In genomic region chr6:17673543-17674254, GRCh38 we compare ENCODE assay signal across 19 cellular contexts. TPM values are rescaled to one million over a fixed set of nuclear protein-coding genes. Genes with fewer than 3 reads are reported as not detected.
DNase-seq lines count a peak whose midpoint lies in the region; ATAC-seq lines count a peak whose summit lies in the region.
"Had no signal": no experiment of that assay in that cellular context is flagged by ENCODE, and none has a peak within 500 bp of the region (broad histone marks: within the 10 kb centered on the region; RNA-seq: fewer than 3 reads in every experiment).

No MANE protein-coding gene starts in this region.

- DNase-seq in activated T-cell treated with anti-CD3 and anti-CD28 coated beads, Interleukin-2, amount 50 U/mL, for 72 hours = peak; percentile 14 to 28
- DNase-seq in activated T-cell treated with anti-CD3 and anti-CD28 coated beads, Interleukin-2, amount 50 U/mL, for 48 hours = no peak
- DNase-seq in activated T-helper 2 cell treated with anti-CD3 and anti-CD28 coated beads, Interferon-gamma antibody, Interleukin-2, Interleukin-4, amounts not matched to agents 10 μg/mL and 5 μg/mL and 100 μg/mL, durations not matched to agents 14 hours and 24 hours and 36 hours (ENCODE audit: low spot score) = no peak
- no peak for DNase-seq in stimulated activated naive B cell treated with anti-CD40 and anti-IgM and Interleukin-4, amounts not matched to agents 10 μg/mL and 1 μg/mL and 100 μg/mL, for 72 hours
- no peak for DNase-seq in GM23248
- no peak for DNase-seq in H7
- DNase-seq: activated CD4-positive, alpha-beta T cell treated with anti-CD3 and anti-CD28 coated beads, Interleukin-2, amount 50 U/mL, for 48 hours; activated naive CD4-positive, alpha-beta T cell treated with anti-CD3 and anti-CD28 coated beads for 36 hours; brain microvascular endothelial cell; dorsolateral prefrontal cortex; NCI-H1436; NCI-H345; SIG-M5; small intestine; stimulated activated naive CD4-positive, alpha-beta T cell treated with Interleukin-2 at 50 U/mL for 16 hours had no signal

- H3K27ac ChIP-seq in GM23248 = no peak overlapping the region
- H3K27ac ChIP-seq: brain microvascular endothelial cell, dorsolateral prefrontal cortex, parathyroid adenoma had no signal

- no peaks in the 10 kb centered on the region for H4K20me1 ChIP-seq in GM23248 (ENCODE audit: insufficient read depth)

- H2AFZ ChIP-seq in GM23248 = no peak overlapping the region
- H2AFZ ChIP-seq: parathyroid adenoma had no signal

- 96 to 97% methylated on average over 4 of the region's 4 CpGs for WGBS in GM23248 (ENCODE audit: low coverage in 1 of 2, low lambda C conversion rate in 2 of 2, missing lambda C conversion rate in 2 of 2), 2 experiments

- peak; percentile 87 to 89 for ATAC-seq in activated T-cell treated with anti-CD3 and anti-CD28 coated beads, Interleukin-2, amount 50 U/mL, for 72 hours (replicated peaks in 1 of 2)
- ATAC-seq in HG03175 (IDR thresholded peaks at IDR 0.05; ENCODE audit: unreplicated experiment) = peak; percentile 62
- ATAC-seq in stimulated activated naive B cell treated with anti-CD40 and anti-IgM and Interleukin-4, amounts not matched to agents 10 μg/mL and 1 μg/mL and 100 μg/mL, for 72 hours (replicated peaks) = peak; percentile 45 to 58
- ATAC-seq in HG02623 (IDR thresholded peaks at IDR 0.05; ENCODE audit: unreplicated experiment) = no peak
- ATAC-seq: left lobe of liver had no signal

- no peaks in the 10 kb centered on the region for H3K4me1 ChIP-seq in GM23248 (ENCODE audit: insufficient read depth)
- H3K4me1 ChIP-seq: parathyroid adenoma had no signal

- peak overlapping the region in 1 of 2 donors; percentile 9 for H3K4me3 Mint-ChIP-seq in activated T-cell treated with anti-CD3 and anti-CD28 coated beads, Interleukin-2, amount 50 U/mL, for 72 hours
- no peak overlapping the region for H3K4me3 Mint-ChIP-seq in activated T-helper 2 cell treated with anti-CD3 and anti-CD28 coated beads, Interferon-gamma antibody, Interleukin-2, Interleukin-4, amounts not matched to agents 10 μg/mL and 5 μg/mL and 100 μg/mL, durations not matched to agents 14 hours and 24 hours and 36 hours (ENCODE audit: low read depth)
- H3K4me3 Mint-ChIP-seq in stimulated activated naive B cell treated with anti-CD40 and anti-IgM and Interleukin-4, amounts not matched to agents 10 μg/mL and 1 μg/mL and 100 μg/mL, for 72 hours = no peak overlapping the region
- H3K4me3 Mint-ChIP-seq: activated naive CD4-positive, alpha-beta T cell treated with anti-CD3 and anti-CD28 coated beads for 36 hours had no signal

- peaks cover 38% of the 10 kb centered on the region for H3K4me1 Mint-ChIP-seq in activated T-cell treated with anti-CD3 and anti-CD28 coated beads, Interleukin-2, amount 50 U/mL, for 72 hours (ENCODE audit: low read depth)
- peaks cover 35% of the 10 kb centered on the region for H3K4me1 Mint-ChIP-seq in activated T-helper 2 cell treated with anti-CD3 and anti-CD28 coated beads, Interferon-gamma antibody, Interleukin-2, Interleukin-4, amounts not matched to agents 10 μg/mL and 5 μg/mL and 100 μg/mL, durations not matched to agents 14 hours and 24 hours and 36 hours (ENCODE audit: low read depth)
- H3K4me1 Mint-ChIP-seq in stimulated activated naive B cell treated with anti-CD40 and anti-IgM and Interleukin-4, amounts not matched to agents 10 μg/mL and 1 μg/mL and 100 μg/mL, for 72 hours = peaks cover 11 to 20% of the 10 kb centered on the region in 2 donors

- no peak overlapping the region for H3K4me2 ChIP-seq in GM23248 (ENCODE audit: unreplicated experiment)

- no peaks in the 10 kb centered on the region for H3K9me2 ChIP-seq in GM23248 (ENCODE audit: insufficient read depth)

- intact Hi-C loops in activated T-helper 2 cell treated with anti-CD3 and anti-CD28 coated beads, Interferon-gamma antibody, Interleukin-2, Interleukin-4, amounts not matched to agents 10 μg/mL and 5 μg/mL and 100 μg/mL, durations not matched to agents 14 hours and 24 hours and 36 hours (cut with micrococcal nuclease) = loop anchor here (1.0 to 2.0 kb wide), 2 partner anchors 29 to 41 kb away; no protein-coding TSS in a partner anchor

- peaks cover 4 to 46% of the 10 kb centered on the region in 2 donors for H3K36me3 Mint-ChIP-seq in activated T-cell treated with anti-CD3 and anti-CD28 coated beads, Interleukin-2, amount 50 U/mL, for 72 hours (ENCODE audit: insufficient read depth in 2 of 2)
- peaks cover 68% of the 10 kb centered on the region for H3K36me3 Mint-ChIP-seq in activated T-helper 2 cell treated with anti-CD3 and anti-CD28 coated beads, Interferon-gamma antibody, Interleukin-2, Interleukin-4, amounts not matched to agents 10 μg/mL and 5 μg/mL and 100 μg/mL, durations not matched to agents 14 hours and 24 hours and 36 hours (ENCODE audit: low read depth)
- peaks cover 29 to 53% of the 10 kb centered on the region in 2 donors for H3K36me3 Mint-ChIP-seq in stimulated activated naive B cell treated with anti-CD40 and anti-IgM and Interleukin-4, amounts not matched to agents 10 μg/mL and 1 μg/mL and 100 μg/mL, for 72 hours

- H3K27me3 Mint-ChIP-seq in activated T-cell treated with anti-CD3 and anti-CD28 coated beads, Interleukin-2, amount 50 U/mL, for 72 hours (ENCODE audit: low read depth) = no peaks in the 10 kb centered on the region
- H3K27me3 Mint-ChIP-seq in activated T-helper 2 cell treated with anti-CD3 and anti-CD28 coated beads, Interferon-gamma antibody, Interleukin-2, Interleukin-4, amounts not matched to agents 10 μg/mL and 5 μg/mL and 100 μg/mL, durations not matched to agents 14 hours and 24 hours and 36 hours (ENCODE audit: low read depth) = no peaks in the 10 kb centered on the region
- H3K27me3 Mint-ChIP-seq in stimulated activated naive B cell treated with anti-CD40 and anti-IgM and Interleukin-4, amounts not matched to agents 10 μg/mL and 1 μg/mL and 100 μg/mL, for 72 hours = no peaks in the 10 kb centered on the region

- H3K4me3 ChIP-seq in GM23248 (no peak overlapping the region), H7 (ENCODE audit: insufficient read depth, low read depth, low read length) (no peak overlapping the region)
- H3K4me3 ChIP-seq: dorsolateral prefrontal cortex had no signal

- in situ Hi-C loops in GM23248 (cut with MboI) = no loop called here

- H3K9me3 ChIP-seq in GM23248 (ENCODE audit: low read depth) = no peaks in the 10 kb centered on the region

- peaks cover 99% of the 10 kb centered on the region for H3K79me2 ChIP-seq in GM23248 (ENCODE audit: insufficient read depth)

- H3K36me3 ChIP-seq in GM23248 (ENCODE audit: low read depth) = peaks cover 61% of the 10 kb centered on the region
- H3K36me3 ChIP-seq in H7 (replicated peaks; ENCODE audit: control insufficient read depth, insufficient read depth, low read length) = peaks cover 15% of the 10 kb centered on the region

- no peaks in the 10 kb centered on the region for H3K27me3 ChIP-seq in GM23248 (replicated peaks; ENCODE audit: insufficient read depth)
- H3K27me3 ChIP-seq in H7 (ENCODE audit: control insufficient read depth, insufficient read depth, low read length) = no peaks in the 10 kb centered on the region
- H3K27me3 ChIP-seq: brain microvascular endothelial cell, dorsolateral prefrontal cortex had no signal

- H3K9ac ChIP-seq in GM23248 = no peak overlapping the region
- H3K9ac ChIP-seq: parathyroid adenoma had no signal

- H3K27ac Mint-ChIP-seq in activated T-cell treated with anti-CD3 and anti-CD28 coated beads, Interleukin-2, amount 50 U/mL, for 72 hours = peak overlapping the region; percentile 97
- H3K27ac Mint-ChIP-seq in activated T-helper 2 cell treated with anti-CD3 and anti-CD28 coated beads, Interferon-gamma antibody, Interleukin-2, Interleukin-4, amounts not matched to agents 10 μg/mL and 5 μg/mL and 100 μg/mL, durations not matched to agents 14 hours and 24 hours and 36 hours = peak overlapping the region; percentile 74
- H3K27ac Mint-ChIP-seq in stimulated activated naive B cell treated with anti-CD40 and anti-IgM and Interleukin-4, amounts not matched to agents 10 μg/mL and 1 μg/mL and 100 μg/mL, for 72 hours = peak overlapping the region; percentile 14
- H3K27ac Mint-ChIP-seq: activated naive CD4-positive, alpha-beta T cell treated with anti-CD3 and anti-CD28 coated beads for 36 hours had no signal

- H3F3A ChIP-seq in GM23248 (ENCODE audit: insufficient read depth) = no peaks in the 10 kb centered on the region

- H3K9me3 Mint-ChIP-seq in activated T-cell treated with anti-CD3 and anti-CD28 coated beads, Interleukin-2, amount 50 U/mL, for 72 hours = no peaks in the 10 kb centered on the region
- no peaks in the 10 kb centered on the region for H3K9me3 Mint-ChIP-seq in activated T-helper 2 cell treated with anti-CD3 and anti-CD28 coated beads, Interferon-gamma antibody, Interleukin-2, Interleukin-4, amounts not matched to agents 10 μg/mL and 5 μg/mL and 100 μg/mL, durations not matched to agents 14 hours and 24 hours and 36 hours
- no peaks in the 10 kb centered on the region for H3K9me3 Mint-ChIP-seq in stimulated activated naive B cell treated with anti-CD40 and anti-IgM and Interleukin-4, amounts not matched to agents 10 μg/mL and 1 μg/mL and 100 μg/mL, for 72 hours
- H3K9me3 Mint-ChIP-seq: activated naive CD4-positive, alpha-beta T cell treated with anti-CD3 and anti-CD28 coated beads for 36 hours had no signal

RNA-seq across cellular contexts. Expression of gene NUP153, which starts 33.0 kb away (rescaled TPM):
- total RNA-seq in activated T-cell treated with anti-CD3 and anti-CD28 coated beads, Interleukin-2, amount 50 U/mL, for 72 hours = 10 to 100 TPM; 59.0 to 61.4 TPM
- total RNA-seq in activated T-helper 2 cell treated with anti-CD3 and anti-CD28 coated beads, Interferon-gamma antibody, Interleukin-2, Interleukin-4, amounts not matched to agents 10 μg/mL and 5 μg/mL and 100 μg/mL, durations not matched to agents 14 hours and 24 hours and 36 hours = 90.2 and 93.5 TPM in 2 replicates
- total RNA-seq in GM23248 (2014; rRNA removed; shearing (Covaris generic)) = 22.9 and 25.3 TPM in 2 replicates
- polyA plus RNA-seq in GM23248 (2016; fragmentation: Nextera tagmentation; extraction: Ambion mirVana) = 12.0 and 12.6 TPM in 2 replicates
- total RNA-seq in H7 (2014; rRNA removed; shearing (Covaris generic)) = 48.0 and 55.2 TPM in 2 replicates

Comparison
In these comparisons a context has a peak if more than half of its experiments do, and no peak if none do; other contexts are left out.
1. DNase-seq: peak in activated T-cell treated with anti-CD3 and anti-CD28 coated beads, Interleukin-2, amount 50 U/mL, for 72 hours (2 of 2); none in activated T-cell treated with anti-CD3 and anti-CD28 coated beads, Interleukin-2, amount 50 U/mL, for 48 hours (0 of 2), activated T-helper 2 cell treated with anti-CD3 and anti-CD28 coated beads, Interferon-gamma antibody, Interleukin-2, Interleukin-4, amounts not matched to agents 10 μg/mL and 5 μg/mL and 100 μg/mL, durations not matched to agents 14 hours and 24 hours and 36 hours (single experiment), stimulated activated naive B cell treated with anti-CD40 and anti-IgM and Interleukin-4, amounts not matched to agents 10 μg/mL and 1 μg/mL and 100 μg/mL, for 72 hours (single experiment), GM23248 (single experiment) and H7 (single experiment).
2. H3K27ac Mint-ChIP-seq: peak in every context shown above with its lines; median percentile 97 in activated T-cell treated with anti-CD3 and anti-CD28 coated beads, Interleukin-2, amount 50 U/mL, for 72 hours; 74 in activated T-helper 2 cell treated with anti-CD3 and anti-CD28 coated beads, Interferon-gamma antibody, Interleukin-2, Interleukin-4, amounts not matched to agents 10 μg/mL and 5 μg/mL and 100 μg/mL, durations not matched to agents 14 hours and 24 hours and 36 hours; 14 in stimulated activated naive B cell treated with anti-CD40 and anti-IgM and Interleukin-4, amounts not matched to agents 10 μg/mL and 1 μg/mL and 100 μg/mL, for 72 hours.